Comparison of ENCODE assay signal across 17 cellular contexts in the genomic region with DNA sequence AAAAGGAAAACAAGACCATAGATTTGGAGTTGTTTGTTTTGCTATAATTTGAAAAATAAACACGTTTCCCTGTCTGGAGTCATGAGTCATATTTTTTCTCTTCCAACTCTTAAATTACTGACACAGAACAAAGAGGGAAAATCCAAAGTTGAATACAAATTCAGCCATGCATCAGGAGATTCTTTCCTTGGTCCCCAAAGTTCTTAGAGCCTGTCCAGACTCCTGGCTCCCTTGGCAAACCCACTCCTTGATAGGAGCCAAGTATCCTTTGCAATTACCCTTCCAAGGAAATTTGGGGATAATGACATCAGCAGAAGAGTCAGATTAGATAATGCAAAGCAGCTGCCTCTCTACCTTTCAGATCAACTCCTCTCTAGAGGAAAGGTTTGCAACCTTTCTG.
A peak's percentile ranks its signal among the peaks of the same experiment; 100 is the strongest.
DNase-seq lines count a peak whose midpoint lies in the region; ATAC-seq and TF ChIP-seq lines count a peak whose summit lies in the region.
"Had no signal": no experiment of that assay in that cellular context is flagged by ENCODE, and none has a peak within 500 bp of the region (broad histone marks: within the 10 kb centered on the region; RNA-seq: fewer than 3 reads in every experiment).

No MANE protein-coding gene starts in this region.

- H3K36me3 Mint-ChIP-seq in activated CD4-positive, alpha-beta T cell treated with anti-CD3 and anti-CD28 coated beads for 36 hours (ENCODE audit: low read depth) = no peaks in the 10 kb centered on the region
- H3K36me3 Mint-ChIP-seq in activated CD4-positive, alpha-beta T cell treated with anti-CD3 and anti-CD28 coated beads, Interleukin-2, amount 10 ng/mL, durations not matched to agents 7 days and 5 days (ENCODE audit: low read depth) = no peaks in the 10 kb centered on the region

- POLR2A ChIA-PET in activated CD4-positive, alpha-beta T cell treated with anti-CD3 and anti-CD28 coated beads for 36 hours (lab: Charles Lee) = no interaction called here
- POLR2A ChIA-PET in activated CD4-positive, alpha-beta T cell treated with anti-CD3 and anti-CD28 coated beads, Interleukin-2, amount 10 ng/mL, durations not matched to agents 7 days and 5 days (lab: Charles Lee) = no interaction called here

- TF ChIP-seq CTCF in VCaP (conservative IDR thresholded peaks at IDR 0.05) = no peak

- DNase-seq in DMS53 treated with DMSO at 0.1 percent for 48 hours (lab: John Stamatoyannopoulos, UW; ENCODE audit: unreplicated experiment) (peak; percentile 45), medulla oblongata (ENCODE audit: extremely low spot score) (peak; percentile 66), pons (ENCODE audit: low spot score) (peak; percentile 37), left ventricle myocardium superior (no peak)
- no peak for DNase-seq in activated CD4-positive, alpha-beta T cell treated with anti-CD3 and anti-CD28 coated beads for 36 hours
- no peak for DNase-seq in activated CD4-positive, alpha-beta T cell treated with anti-CD3 and anti-CD28 coated beads, Interleukin-2, amount 10 ng/mL, durations not matched to agents 7 days and 5 days
- DNase-seq: Calu3, KBM-7, MG63, NCI-H1694, NCI-H2029 treated with DMSO at 0.1 percent for 48 hours, NCI-H526 treated with DMSO at 0.1 percent for 48 hours, SIG-M5, SK-N-SH had no signal

- no peak overlapping the region for H3K27ac Mint-ChIP-seq in activated CD4-positive, alpha-beta T cell treated with anti-CD3 and anti-CD28 coated beads for 36 hours
- no peak overlapping the region for H3K27ac Mint-ChIP-seq in activated CD4-positive, alpha-beta T cell treated with anti-CD3 and anti-CD28 coated beads, Interleukin-2, amount 10 ng/mL, durations not matched to agents 7 days and 5 days
- H3K27ac Mint-ChIP-seq: GM23338 had no signal

- H3K27ac ChIP-seq in VCaP = peak overlapping the region; percentile 12; the same call in 1 of the 2 replicates

- H3K4me3 Mint-ChIP-seq in activated CD4-positive, alpha-beta T cell treated with anti-CD3 and anti-CD28 coated beads for 36 hours = no peak overlapping the region
- no peak overlapping the region for H3K4me3 Mint-ChIP-seq in activated CD4-positive, alpha-beta T cell treated with anti-CD3 and anti-CD28 coated beads, Interleukin-2, amount 10 ng/mL, durations not matched to agents 7 days and 5 days
- H3K4me3 Mint-ChIP-seq: GM23338 had no signal

- H3K27me3 Mint-ChIP-seq in activated CD4-positive, alpha-beta T cell treated with anti-CD3 and anti-CD28 coated beads for 36 hours = peaks cover 4% of the 10 kb centered on the region
- peaks cover 10% of the 10 kb centered on the region for H3K27me3 Mint-ChIP-seq in activated CD4-positive, alpha-beta T cell treated with anti-CD3 and anti-CD28 coated beads, Interleukin-2, amount 10 ng/mL, durations not matched to agents 7 days and 5 days

- intact Hi-C loops in activated CD4-positive, alpha-beta T cell treated with anti-CD3 and anti-CD28 coated beads for 36 hours (cut with DNase I, micrococcal nuclease) = no loop called here
- intact Hi-C loops in left ventricle myocardium superior (cut with micrococcal nuclease) = no loop called here

- H3K9me3 Mint-ChIP-seq in activated CD4-positive, alpha-beta T cell treated with anti-CD3 and anti-CD28 coated beads for 36 hours (ENCODE audit: low read depth) = peaks cover 11% of the 10 kb centered on the region
- H3K9me3 Mint-ChIP-seq in activated CD4-positive, alpha-beta T cell treated with anti-CD3 and anti-CD28 coated beads, Interleukin-2, amount 10 ng/mL, durations not matched to agents 7 days and 5 days = peaks cover 11% of the 10 kb centered on the region

- no peaks in the 10 kb centered on the region for H3K4me1 Mint-ChIP-seq in activated CD4-positive, alpha-beta T cell treated with anti-CD3 and anti-CD28 coated beads for 36 hours
- H3K4me1 Mint-ChIP-seq in activated CD4-positive, alpha-beta T cell treated with anti-CD3 and anti-CD28 coated beads, Interleukin-2, amount 10 ng/mL, durations not matched to agents 7 days and 5 days = no peaks in the 10 kb centered on the region
- H3K4me1 Mint-ChIP-seq: GM23338 had no signal

- CTCF ChIA-PET in activated CD4-positive, alpha-beta T cell treated with anti-CD3 and anti-CD28 coated beads for 36 hours (lab: Charles Lee) = interaction anchor here (1.1 kb wide), 1 partner anchor 116 kb away, joined by 4 read pairs; no protein-coding TSS in a partner anchor
- CTCF ChIA-PET in activated CD4-positive, alpha-beta T cell treated with anti-CD3 and anti-CD28 coated beads, Interleukin-2, amount 10 ng/mL, durations not matched to agents 7 days and 5 days (lab: Charles Lee) = no interaction called here

- no peak for ATAC-seq in activated CD4-positive, alpha-beta T cell treated with anti-CD3 and anti-CD28 coated beads for 36 hours
- ATAC-seq in left ventricle myocardium superior = no peak
- ATAC-seq: GM23338, Panc1 had no signal

Comparison
In these comparisons a context has a peak if more than half of its experiments do, and no peak if none do; other contexts are left out.
1. DNase-seq: peak in DMS53 treated with DMSO at 0.1 percent for 48 hours (single experiment), medulla oblongata (single experiment) and pons (single experiment); none in activated CD4-positive, alpha-beta T cell treated with anti-CD3 and anti-CD28 coated beads for 36 hours (single experiment), activated CD4-positive, alpha-beta T cell treated with anti-CD3 and anti-CD28 coated beads, Interleukin-2, amount 10 ng/mL, durations not matched to agents 7 days and 5 days (single experiment) and left ventricle myocardium superior (single experiment).